Comparison of ENCODE assay signal across 8 cellular contexts in the genomic region with DNA sequence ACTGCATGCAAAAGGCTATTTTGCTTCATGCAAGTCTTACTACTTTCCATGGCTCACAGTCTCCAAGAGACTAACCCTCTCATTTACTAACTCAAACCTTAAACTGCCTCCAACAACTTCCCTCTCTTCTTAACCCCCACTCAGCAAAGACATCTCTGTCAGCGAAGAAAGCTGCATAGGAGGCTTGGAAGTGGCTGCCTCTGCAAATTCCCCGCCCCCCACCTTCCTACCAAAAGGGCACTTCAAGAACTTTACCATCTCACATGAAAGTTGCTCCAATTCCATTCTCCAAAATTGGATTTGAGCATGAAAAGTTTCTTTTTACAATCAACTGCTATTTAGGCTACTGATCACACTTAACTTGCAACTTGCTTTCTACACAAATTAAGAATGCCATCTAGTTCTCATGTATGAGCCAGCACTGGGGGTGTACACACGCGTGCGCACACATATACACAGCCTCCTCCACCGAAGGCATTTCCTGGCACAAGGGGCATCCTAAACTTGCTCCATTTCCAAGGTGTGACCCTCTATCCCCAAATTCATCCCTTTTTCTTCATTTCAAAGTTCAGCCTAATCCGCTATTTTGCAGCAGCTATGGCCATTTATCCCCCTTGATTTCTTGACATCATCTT. TPM values are rescaled to one million over a fixed set of nuclear protein-coding genes. Genes with fewer than 3 reads are reported as not detected.
DNase-seq lines count a peak whose midpoint lies in the region; ATAC-seq and TF ChIP-seq lines count a peak whose summit lies in the region.

No MANE protein-coding gene starts in this region.

- H3K4me3 Mint-ChIP-seq in memory B cell = peak overlapping the region; percentile 93

- peaks cover 56% of the 10 kb centered on the region for H3K4me1 Mint-ChIP-seq in memory B cell

- TF ChIP-seq CTCF in left ventricle myocardium inferior (IDR thresholded peaks at IDR 0.05; ENCODE audit: borderline replicate concordance) (no peak), brain microvascular endothelial cell (IDR thresholded peaks at IDR 0.05; ENCODE audit: low read depth, low read length, missing control alignments) (no peak), uterus (IDR thresholded peaks at IDR 0.05) (no peak)

- H3K9me3 ChIP-seq in left ventricle myocardium inferior (replicated peaks) = no peaks in the 10 kb centered on the region
- no peaks in the 10 kb centered on the region for H3K9me3 ChIP-seq in uterus

- no peaks in the 10 kb centered on the region for H3K27me3 ChIP-seq in left ventricle myocardium inferior (ENCODE audit: low read depth)
- no peaks in the 10 kb centered on the region for H3K27me3 ChIP-seq in brain microvascular endothelial cell (replicated peaks)
- H3K27me3 ChIP-seq in uterus = no peaks in the 10 kb centered on the region

- peak overlapping the region; percentile 83 for H3K27ac Mint-ChIP-seq in memory B cell

- ATAC-seq in Right ventricle myocardium inferior (no peak), memory B cell (ENCODE audit: low read depth) (no peak), HG03097 (IDR thresholded peaks at IDR 0.05; ENCODE audit: low FRiP score, unreplicated experiment) (no peak)

- TF ChIP-seq POLR2A in uterus (IDR thresholded peaks at IDR 0.05) = no peak

- H3K4me1 ChIP-seq in left ventricle myocardium inferior (peaks cover 61% of the 10 kb centered on the region), uterus (peaks cover 0 to 4% of the 10 kb centered on the region in 2 donors)

- H3K27ac ChIP-seq in left ventricle myocardium inferior (replicated peaks) (peak overlapping the region; percentile 96), brain microvascular endothelial cell (no peak overlapping the region), uterus (peak overlapping the region; percentile 97)

- no peak for DNase-seq in left ventricle myocardium inferior
- DNase-seq in Right ventricle myocardium inferior (ENCODE audit: missing footprints) = no peak
- DNase-seq in brain microvascular endothelial cell = no peak
- no peak for DNase-seq in memory B cell (ENCODE audit: low spot score in 2 of 2)
- no peak for DNase-seq in uterus
- DNase-seq in inferior parietal cortex (ENCODE audit: extremely low spot score) = no peak
- DNase-seq in NCI-H69 (lab: John Stamatoyannopoulos, UW) = no peak

- H3K4me3 ChIP-seq in left ventricle myocardium inferior (peak overlapping the region; percentile 98), brain microvascular endothelial cell (ENCODE audit: low read depth, low read length) (peak overlapping the region; percentile 97), uterus (peak overlapping the region; percentile 91 to 96)

- H3K36me3 ChIP-seq in left ventricle myocardium inferior (no peaks in the 10 kb centered on the region), brain microvascular endothelial cell (replicated peaks) (no peaks in the 10 kb centered on the region), uterus (no peaks in the 10 kb centered on the region)

- H3K27me3 Mint-ChIP-seq in memory B cell = no peaks in the 10 kb centered on the region

- H3K9me3 Mint-ChIP-seq in memory B cell = no peaks in the 10 kb centered on the region

- peaks cover 8% of the 10 kb centered on the region for H3K36me3 Mint-ChIP-seq in memory B cell

- intact Hi-C loops in left ventricle myocardium inferior (cut with micrococcal nuclease) (no loop called here), Right ventricle myocardium inferior (cut with DNase I) (loop anchor here (5.0 kb wide), 2 partner anchors 72 to 277 kb away; no protein-coding TSS in a partner anchor), uterus (cut with DNase I; ENCODE audit: low total_unique reads) (no loop called here)

- in situ Hi-C loops in brain microvascular endothelial cell (cut with HindIII; ENCODE audit: low pct_ligation_motif_present, low sequenced_read_pairs) = no loop called here

RNA-seq across cellular contexts. Expression of a gene that starts 1.8 kb away (rescaled TPM):
- total RNA-seq in left ventricle myocardium inferior (16.4 TPM), Right ventricle myocardium inferior (16.2 TPM), uterus (10 to 100 TPM; 53.2 to 72.4 (median 66.4) TPM)
